ENCODE assay signal across 8 cellular contexts in genomic region chr2:11745613-11746375, GRCh38. TPM values are rescaled to one million over a fixed set of nuclear protein-coding genes. Genes with fewer than 3 reads are reported as not detected.
DNase-seq lines count a peak whose midpoint lies in the region; ATAC-seq and TF ChIP-seq lines count a peak whose summit lies in the region.

No MANE protein-coding gene starts in this region.

- H3K4me3 ChIP-seq in ACC112 (ENCODE audit: low read depth, low read length) (peak overlapping the region; percentile 85), breast epithelium (peak overlapping the region; percentile 60 to 94 (median 86)), mucosa of stomach (ENCODE audit: low read length) (no peak overlapping the region)
- H3K4me3 ChIP-seq in Jurkat, Clone E6-1 (ENCODE audit: low read length): peak overlapping the region; percentile 40

- H3K4me1 ChIP-seq in ACC112 (ENCODE audit: control insufficient read depth, insufficient read depth, low read length, unreplicated experiment) (peaks cover 38% of the 10 kb centered on the region), breast epithelium (peaks cover 3 to 27% of the 10 kb centered on the region in 2 donors), mucosa of stomach (ENCODE audit: control insufficient read depth, insufficient read depth, low read length) (peaks cover 41% of the 10 kb centered on the region)

- no peak overlapping the region for H3K27ac ChIP-seq in ACC112 (ENCODE audit: low read depth, low read length)
- H3K27ac ChIP-seq in breast epithelium: peak overlapping the region; percentile 91 to 95

- no peak for TF ChIP-seq POLR2A in breast epithelium (IDR thresholded peaks at IDR 0.05)

- peaks cover 40% of the 10 kb centered on the region for H3K79me2 ChIP-seq in ACC112 (ENCODE audit: control insufficient read depth, insufficient read depth, low read length, unreplicated experiment)

- H3K36me3 ChIP-seq in ACC112 (ENCODE audit: insufficient read depth, low read length): no peaks in the 10 kb centered on the region
- no peaks in the 10 kb centered on the region for H3K36me3 ChIP-seq in breast epithelium
- no peaks in the 10 kb centered on the region for H3K36me3 ChIP-seq in mucosa of stomach (ENCODE audit: control insufficient read depth, insufficient read depth, low read length)

- no peak for TF ChIP-seq CTCF in breast epithelium (IDR thresholded peaks at IDR 0.05)

- intact Hi-C loops in breast epithelium (cut with DNase I; ENCODE audit: low total_unique reads): no loop called here

- H3K9me3 ChIP-seq in breast epithelium: no peaks in the 10 kb centered on the region
- no peaks in the 10 kb centered on the region for H3K9me3 ChIP-seq in mucosa of stomach (ENCODE audit: control insufficient read depth, low read length)

- no peak for ATAC-seq in HG02571 (IDR thresholded peaks at IDR 0.05; ENCODE audit: unreplicated experiment)
- no peak for ATAC-seq in HG02884 (IDR thresholded peaks at IDR 0.05; ENCODE audit: unreplicated experiment)
- ATAC-seq in HG03520 (IDR thresholded peaks at IDR 0.05; ENCODE audit: unreplicated experiment): no peak

- H3K9ac ChIP-seq in mucosa of stomach (ENCODE audit: low read length): peak overlapping the region; percentile 62

- peak overlapping the region; percentile 84 for H2AFZ ChIP-seq in ACC112 (ENCODE audit: low read length, unreplicated experiment)

- DNase-seq in Jurkat, Clone E6-1 (ENCODE audit: low read depth, low spot score): no peak
- DNase-seq in breast epithelium (ENCODE audit: low spot score in 2 of 2) (no peak), NCI-H226 (no peak)

- no peaks in the 10 kb centered on the region for H3K27me3 ChIP-seq in ACC112 (ENCODE audit: insufficient read depth, low read length)
- H3K27me3 ChIP-seq in breast epithelium: no peaks in the 10 kb centered on the region
- no peaks in the 10 kb centered on the region for H3K27me3 ChIP-seq in mucosa of stomach (ENCODE audit: control insufficient read depth, insufficient read depth, low read length)

RNA-seq across cellular contexts. Expression of gene LPIN1, which starts 0.6 kb away (rescaled TPM):
- 19.6 TPM for polyA plus RNA-seq in Jurkat, Clone E6-1 (2012; ENCODE audit: insufficient read depth, insufficient read length)
- 100 to 1,000 TPM in 1 of 3 donors, 10 to 100 TPM in 2; 78.6 to 106 (median 82.6) TPM for total RNA-seq in breast epithelium
